ENCODE assay signal across 19 cellular contexts in the genomic region with DNA sequence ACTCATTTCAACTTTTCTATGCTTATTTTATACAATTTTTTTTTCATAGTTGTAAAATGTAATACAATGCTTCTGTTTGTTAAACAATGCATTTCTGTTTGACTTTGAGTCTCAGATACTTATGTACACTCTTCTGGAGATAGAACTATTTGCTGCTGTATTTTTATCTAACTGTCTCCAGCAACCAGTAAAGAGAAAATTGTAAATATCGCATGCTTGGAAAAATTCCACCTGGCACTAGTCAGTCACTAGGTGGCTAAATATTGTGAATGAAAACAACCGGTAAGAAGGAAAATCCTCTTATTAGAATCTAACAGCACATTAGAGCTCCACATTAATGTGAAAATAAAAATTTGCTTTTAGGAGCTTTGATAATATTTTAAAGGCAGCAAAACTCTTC.
DNase-seq lines count a peak whose midpoint lies in the region; ATAC-seq, FAIRE-seq and TF ChIP-seq lines count a peak whose summit lies in the region.
"Had no signal": no experiment of that assay in that cellular context is flagged by ENCODE, and none has a peak within 500 bp of the region (broad histone marks: within the 10 kb centered on the region; RNA-seq: fewer than 3 reads in every experiment).

No MANE protein-coding gene starts in this region.

- intact Hi-C loops in Right ventricle myocardium superior (cut with DNase I) (no loop called here), heart left ventricle (cut with DNase I) (no loop called here), endothelial cell of umbilical vein (cut with micrococcal nuclease) (no loop called here)
- intact Hi-C loops in naive thymus-derived CD4-positive, alpha-beta T cell (cut with micrococcal nuclease) = no loop called here

- peak; percentile 46 for ATAC-seq in Right ventricle myocardium superior (ENCODE audit: poor library complexity)
- ATAC-seq in heart left ventricle = no peak
- ATAC-seq in naive thymus-derived CD4-positive, alpha-beta T cell = no peak
- ATAC-seq: HCT116 had no signal

- no peak overlapping the region for H3K9ac ChIP-seq in endothelial cell of umbilical vein (replicated peaks; ENCODE audit: extremely low read depth, insufficient read depth, low read length)
- H3K9ac ChIP-seq: BLaER1 had no signal

- no peak overlapping the region for H3K27ac ChIP-seq in heart left ventricle
- H3K27ac ChIP-seq in endothelial cell of umbilical vein (ENCODE audit: insufficient read depth, low read depth, low read length) = no peak overlapping the region
- no peak overlapping the region for H3K27ac ChIP-seq in naive thymus-derived CD4-positive, alpha-beta T cell (ENCODE audit: low read depth, low read length)
- H3K27ac ChIP-seq: adrenal gland, BLaER1, esophagus squamous epithelium, SJSA1 had no signal

- BruUV-seq in endothelial cell of umbilical vein (replicated peaks; lab: Mats Ljungman, UMichigan) = no TSS peak

- CTCF ChIA-PET in endothelial cell of umbilical vein (lab: Charles Lee) = interaction anchor here (1.2 kb wide), 1 partner anchor 18 kb away, joined by 3 read pairs; no protein-coding TSS in a partner anchor
- CTCF ChIA-PET in naive thymus-derived CD4-positive, alpha-beta T cell (lab: Charles Lee) = no interaction called here

- DNase-seq in Right ventricle myocardium superior = no peak
- no peak for DNase-seq in heart left ventricle
- peak; percentile 59 for DNase-seq in NCI-H69 (lab: John Stamatoyannopoulos, UW)
- peak; percentile 5 for DNase-seq in endothelial cell of umbilical vein (ENCODE audit: low read depth, low spot score)
- DNase-seq in retinal pigment epithelial cell (ENCODE audit: low read depth) = peak; percentile 35
- no peak for DNase-seq in H7
- DNase-seq in naive thymus-derived CD4-positive, alpha-beta T cell = no peak
- no peak for DNase-seq in NCI-H2107 (lab: John Stamatoyannopoulos, UW)
- DNase-seq: activated CD4-positive, alpha-beta memory T cell treated with anti-CD3 and anti-CD28 coated beads for 36 hours; adrenal gland; cortex of kidney; DND-41; esophagus squamous epithelium; IMR-90; NCI-H1048 had no signal

- no peak overlapping the region for H3K4me3 Mint-ChIP-seq in naive thymus-derived CD4-positive, alpha-beta T cell
- H3K4me3 Mint-ChIP-seq: activated CD4-positive, alpha-beta memory T cell treated with anti-CD3 and anti-CD28 coated beads for 36 hours had no signal

- POLR2A ChIA-PET in endothelial cell of umbilical vein (lab: Charles Lee) = no interaction called here
- POLR2A ChIA-PET in naive thymus-derived CD4-positive, alpha-beta T cell (lab: Charles Lee) = no interaction called here

- peak overlapping the region; percentile 16 for H2AFZ ChIP-seq in endothelial cell of umbilical vein (ENCODE audit: low read depth, low read length)

- no peak overlapping the region for H3K4me2 ChIP-seq in endothelial cell of umbilical vein (ENCODE audit: insufficient read depth, low read length)
- H3K4me2 ChIP-seq: BLaER1 had no signal

- no peaks in the 10 kb centered on the region for H3K36me3 Mint-ChIP-seq in naive thymus-derived CD4-positive, alpha-beta T cell
- H3K36me3 Mint-ChIP-seq: activated CD4-positive, alpha-beta memory T cell treated with anti-CD3 and anti-CD28 coated beads for 36 hours had no signal

- H3K27ac Mint-ChIP-seq in naive thymus-derived CD4-positive, alpha-beta T cell = no peak overlapping the region
- H3K27ac Mint-ChIP-seq: activated CD4-positive, alpha-beta memory T cell treated with anti-CD3 and anti-CD28 coated beads for 36 hours had no signal

- H3K9me3 ChIP-seq in heart left ventricle (no peaks in the 10 kb centered on the region), endothelial cell of umbilical vein (replicated peaks; ENCODE audit: control insufficient read depth, insufficient read depth, low read length) (no peaks in the 10 kb centered on the region)
- H3K9me3 ChIP-seq in naive thymus-derived CD4-positive, alpha-beta T cell (ENCODE audit: control insufficient read depth in 2 of 3, low read length in 3 of 3) = no peaks in the 10 kb centered on the region
- H3K9me3 ChIP-seq: adrenal gland, BLaER1, SJSA1 had no signal

- no peak for TF ChIP-seq POLR2A in heart left ventricle (IDR thresholded peaks at IDR 0.05)
- TF ChIP-seq POLR2A in endothelial cell of umbilical vein (IDR thresholded peaks at IDR 0.05; ENCODE audit: low read depth, low read length) = no peak

- peaks cover 0 to 4% (median 0%) of the 10 kb centered on the region in 11 donors for H3K9me3 Mint-ChIP-seq in naive thymus-derived CD4-positive, alpha-beta T cell

- peaks cover 0 to 21% (median 2%) of the 10 kb centered on the region in 12 donors for H3K4me1 ChIP-seq in heart left ventricle
- no peaks in the 10 kb centered on the region for H3K4me1 ChIP-seq in endothelial cell of umbilical vein (ENCODE audit: control insufficient read depth, extremely low read depth, insufficient read depth, low read length)
- H3K4me1 ChIP-seq in naive thymus-derived CD4-positive, alpha-beta T cell (ENCODE audit: control insufficient read depth in 2 of 2, insufficient read depth in 2 of 2, low read length in 2 of 2) = no peaks in the 10 kb centered on the region
- H3K4me1 ChIP-seq: adrenal gland, esophagus squamous epithelium, SJSA1 had no signal

- TF ChIP-seq CTCF in heart left ventricle (IDR thresholded peaks at IDR 0.05) (no peak), endothelial cell of umbilical vein (IDR thresholded peaks at IDR 0.05; ENCODE audit: extremely low read depth in 1 of 2, insufficient read depth in 1 of 2, low read depth in 1 of 2, low read length in 2 of 2) (no peak), retinal pigment epithelial cell (conservative IDR thresholded peaks at IDR 0.05; ENCODE audit: low read depth, low read length) (peak; percentile 41)

- H4K20me1 ChIP-seq in endothelial cell of umbilical vein (replicated peaks; ENCODE audit: control insufficient read depth, extremely low read depth, insufficient read depth, low read length) = no peaks in the 10 kb centered on the region
- H4K20me1 ChIP-seq: BLaER1 had no signal

- 16 to 17% (median 16%) methylated on average over 2 of the region's 2 CpGs for WGBS in heart left ventricle, 4 donors

- H3K4me1 Mint-ChIP-seq in naive thymus-derived CD4-positive, alpha-beta T cell = no peaks in the 10 kb centered on the region

- H3K4me3 ChIP-seq in heart left ventricle (no peak overlapping the region), endothelial cell of umbilical vein (replicated peaks in 1 of 3; ENCODE audit: insufficient read depth in 1 of 3, low read depth in 1 of 3, low read length in 3 of 3) (no peak overlapping the region), retinal pigment epithelial cell (ENCODE audit: low read length) (no peak overlapping the region), H7 (ENCODE audit: insufficient read depth, low read depth, low read length) (no peak overlapping the region)
- no peak overlapping the region for H3K4me3 ChIP-seq in naive thymus-derived CD4-positive, alpha-beta T cell (ENCODE audit: low read length)
- H3K4me3 ChIP-seq: adrenal gland, BLaER1, esophagus squamous epithelium, SJSA1 had no signal

- H3K27me3 Mint-ChIP-seq in naive thymus-derived CD4-positive, alpha-beta T cell = no peaks in the 10 kb centered on the region
- H3K27me3 Mint-ChIP-seq: activated CD4-positive, alpha-beta memory T cell treated with anti-CD3 and anti-CD28 coated beads for 36 hours had no signal

- no peaks in the 10 kb centered on the region for H3K79me2 ChIP-seq in endothelial cell of umbilical vein (ENCODE audit: control insufficient read depth, insufficient read depth, low read length)

- no peak for FAIRE-seq in endothelial cell of umbilical vein (lab: Jason Lieb, UNC)
- FAIRE-seq: TTC549 had no signal

- H3K27me3 ChIP-seq in heart left ventricle (no peaks in the 10 kb centered on the region), endothelial cell of umbilical vein (ENCODE audit: control insufficient read depth in 2 of 2, insufficient read depth in 2 of 2, low read length in 2 of 2) (no peaks in the 10 kb centered on the region), H7 (ENCODE audit: control insufficient read depth, insufficient read depth, low read length) (no peaks in the 10 kb centered on the region)
- no peaks in the 10 kb centered on the region for H3K27me3 ChIP-seq in naive thymus-derived CD4-positive, alpha-beta T cell (ENCODE audit: control insufficient read depth in 2 of 2, insufficient read depth in 2 of 2, low read length in 2 of 2)
- H3K27me3 ChIP-seq: adrenal gland, BLaER1, esophagus squamous epithelium, SJSA1 had no signal

- no peaks in the 10 kb centered on the region for H3K9me1 ChIP-seq in endothelial cell of umbilical vein (replicated peaks; ENCODE audit: control insufficient read depth, extremely low read depth, insufficient read depth, low read length)

- dilution Hi-C loops in endothelial cell of umbilical vein (cut with MboI; ENCODE audit: extremely low pct_ligation_motif_present, low sequenced_read_pairs) = no loop called here

- H3K36me3 ChIP-seq in heart left ventricle = no peaks in the 10 kb centered on the region
- H3K36me3 ChIP-seq in endothelial cell of umbilical vein (ENCODE audit: control insufficient read depth in 2 of 2, extremely low read depth in 1 of 2, insufficient read depth in 2 of 2, low read length in 2 of 2) = no peaks in the 10 kb centered on the region
- H3K36me3 ChIP-seq in H7 (replicated peaks; ENCODE audit: control insufficient read depth, insufficient read depth, low read length) = no peaks in the 10 kb centered on the region
- H3K36me3 ChIP-seq in naive thymus-derived CD4-positive, alpha-beta T cell (ENCODE audit: control insufficient read depth in 2 of 3, insufficient read depth in 3 of 3, low read length in 3 of 3) = no peaks in the 10 kb centered on the region
- H3K36me3 ChIP-seq: adrenal gland, BLaER1, esophagus squamous epithelium, SJSA1 had no signal

TF ChIP-seq in endothelial cell of umbilical vein, 7 proteins besides CTCF, POLR2A, EP300 and RAD21:
- TF ChIP-seq EZH2 (IDR thresholded peaks at IDR 0.05; ENCODE audit: borderline replicate concordance, low read depth, low read length, severe bottlenecking) (no peak), FOS (IDR thresholded peaks at IDR 0.05; ENCODE audit: borderline replicate concordance, insufficient read depth, low read length) (no peak), GATA2 (IDR thresholded peaks at IDR 0.05; ENCODE audit: insufficient read depth, insufficient read length, low read depth, low read length) (no peak)

Comparison
In these comparisons a context has a peak if more than half of its experiments do, and no peak if none do; other contexts are left out.
1. DNase-seq: peak in NCI-H69 (single experiment), endothelial cell of umbilical vein (single experiment) and retinal pigment epithelial cell (single experiment); none in Right ventricle myocardium superior (single experiment), heart left ventricle (0 of 5), H7 (single experiment), naive thymus-derived CD4-positive, alpha-beta T cell (0 of 9) and NCI-H2107 (single experiment).